Comparison of ENCODE assay signal across 15 cellular contexts in genomic region chr2:26609839-26610277, GRCh38. TPM values are rescaled to one million over a fixed set of nuclear protein-coding genes. Genes with fewer than 3 reads are reported as not detected.
DNase-seq lines count a peak whose midpoint lies in the region; ATAC-seq and TF ChIP-seq lines count a peak whose summit lies in the region.
"Had no signal": no experiment of that assay in that cellular context is flagged by ENCODE, and none has a peak within 500 bp of the region (broad histone marks: within the 10 kb centered on the region; RNA-seq: fewer than 3 reads in every experiment).

No MANE protein-coding gene starts in this region.

- H3K4me1 ChIP-seq in mesendoderm (ENCODE audit: control insufficient read depth, low read depth, low read length) (peaks cover 2% of the 10 kb centered on the region), tibial nerve (peaks cover 0 to 26% (median 2%) of the 10 kb centered on the region in 4 donors)

- peak overlapping the region; percentile 92 for H3K27ac ChIP-seq in VCaP
- H3K27ac ChIP-seq in mesendoderm (ENCODE audit: low read depth, low read length), result no peak overlapping the region
- H3K27ac ChIP-seq in tibial nerve, result no peak overlapping the region
- H3K27ac ChIP-seq: epithelial cell of prostate, SJCRH30 had no signal

- TF ChIP-seq EP300 in tibial nerve (IDR thresholded peaks at IDR 0.05), result no peak

- H3K27me3 ChIP-seq in mesendoderm (ENCODE audit: insufficient read depth, low read length, poor library complexity), result no peaks in the 10 kb centered on the region
- H3K27me3 ChIP-seq in tibial nerve, result no peaks in the 10 kb centered on the region

- no peaks in the 10 kb centered on the region for H3K9me3 Mint-ChIP-seq in activated naive CD4-positive, alpha-beta T cell treated with anti-CD3 and anti-CD28 coated beads, Interleukin-2, amount 10 ng/mL, durations not matched to agents 7 days and 5 days
- no peaks in the 10 kb centered on the region for H3K9me3 Mint-ChIP-seq in type B pancreatic cell
- H3K9me3 Mint-ChIP-seq: HFFc6; stimulated activated naive CD8-positive, alpha-beta T cell treated with anti-CD3 and anti-CD28 coated beads, Interleukin-15, Interleukin-2, amounts not matched to agents 100 ng/mL and 50 ng/mL, for 24 hours had no signal

- no peak overlapping the region for H4K5ac ChIP-seq in mesendoderm (ENCODE audit: low read length)

- no peaks in the 10 kb centered on the region for H3K79me1 ChIP-seq in mesendoderm (ENCODE audit: low read length)

- H3K36me3 ChIP-seq in mesendoderm (ENCODE audit: control insufficient read depth, insufficient read depth, low read length), result no peaks in the 10 kb centered on the region
- no peaks in the 10 kb centered on the region for H3K36me3 ChIP-seq in tibial nerve
- H3K36me3 ChIP-seq: SJCRH30 had no signal

- no peaks in the 10 kb centered on the region for H3K36me3 Mint-ChIP-seq in activated naive CD4-positive, alpha-beta T cell treated with anti-CD3 and anti-CD28 coated beads, Interleukin-2, amount 10 ng/mL, durations not matched to agents 7 days and 5 days
- no peaks in the 10 kb centered on the region for H3K36me3 Mint-ChIP-seq in type B pancreatic cell

- H3K56ac ChIP-seq in mesendoderm (ENCODE audit: low read length), result peak overlapping the region; percentile 3

- peaks cover 27% of the 10 kb centered on the region for H3K27me3 Mint-ChIP-seq in activated naive CD4-positive, alpha-beta T cell treated with anti-CD3 and anti-CD28 coated beads, Interleukin-2, amount 10 ng/mL, durations not matched to agents 7 days and 5 days
- no peaks in the 10 kb centered on the region for H3K27me3 Mint-ChIP-seq in type B pancreatic cell

- no peak overlapping the region for H2BK15ac ChIP-seq in mesendoderm (replicated peaks; ENCODE audit: low read depth)

- no peak for TF ChIP-seq CTCF in VCaP (conservative IDR thresholded peaks at IDR 0.05)
- no peak for TF ChIP-seq CTCF in type B pancreatic cell (conservative IDR thresholded peaks at IDR 0.05)
- no peak for TF ChIP-seq CTCF in tibial nerve (IDR thresholded peaks at IDR 0.05)

- CTCF ChIA-PET in activated naive CD4-positive, alpha-beta T cell treated with anti-CD3 and anti-CD28 coated beads, Interleukin-2, amount 10 ng/mL, durations not matched to agents 7 days and 5 days (lab: Charles Lee), result interaction anchor here (8.9 kb wide), 1 partner anchor 135 kb away, joined by 160 read pairs; no protein-coding TSS in a partner anchor

- H3K23ac ChIP-seq in mesendoderm (ENCODE audit: low read length), result no peak overlapping the region

- H3K79me2 ChIP-seq in mesendoderm (ENCODE audit: control insufficient read depth, insufficient read depth, low read length), result no peaks in the 10 kb centered on the region

- H3K4me3 Mint-ChIP-seq in activated naive CD4-positive, alpha-beta T cell treated with anti-CD3 and anti-CD28 coated beads, Interleukin-2, amount 10 ng/mL, durations not matched to agents 7 days and 5 days, result no peak overlapping the region
- no peak overlapping the region for H3K4me3 Mint-ChIP-seq in type B pancreatic cell
- H3K4me3 Mint-ChIP-seq: HFFc6; stimulated activated naive CD8-positive, alpha-beta T cell treated with anti-CD3 and anti-CD28 coated beads, Interleukin-15, Interleukin-2, amounts not matched to agents 100 ng/mL and 50 ng/mL, for 24 hours had no signal

- no peak overlapping the region for H2BK5ac ChIP-seq in mesendoderm (ENCODE audit: low read length)

- no peak for ATAC-seq in HG02571 (IDR thresholded peaks at IDR 0.05; ENCODE audit: unreplicated experiment)
- ATAC-seq: activated CD4-positive, CD25-positive, alpha-beta regulatory T cell treated with anti-CD3 and anti-CD28 coated beads, Interleukin-2, amount 50 U/mL, for 24 hours had no signal

- H2BK120ac ChIP-seq in mesendoderm (ENCODE audit: low read depth, low read length), result no peak overlapping the region

- H2AK5ac ChIP-seq in mesendoderm (ENCODE audit: low read length), result no peak overlapping the region

- H3K4ac ChIP-seq in mesendoderm (ENCODE audit: low read depth, low read length), result no peak overlapping the region

- TF ChIP-seq POLR2A in tibial nerve (IDR thresholded peaks at IDR 0.05), result no peak

- DNase-seq in activated naive CD4-positive, alpha-beta T cell treated with anti-CD3 and anti-CD28 coated beads, Interleukin-2, amount 10 ng/mL, durations not matched to agents 7 days and 5 days, result peak; percentile 45
- no peak for DNase-seq in activated naive CD4-positive, alpha-beta T cell treated with anti-CD3 and anti-CD28 coated beads, Interleukin-2, amount 50 U/mL, for 16 hours
- DNase-seq in mesendoderm (no peak), type B pancreatic cell (ENCODE audit: extremely low spot score, unreplicated experiment) (peak; percentile 54), tibial nerve (ENCODE audit: low spot score in 2 of 2) (no peak)
- DNase-seq in central memory CD4-positive, alpha-beta T cell, result no peak
- DNase-seq: HFFc6, NCI-H526 had no signal

- no peak overlapping the region for H4K8ac ChIP-seq in mesendoderm (ENCODE audit: low read depth, low read length)

- no peak overlapping the region for H3K4me2 ChIP-seq in mesendoderm (ENCODE audit: low read length)

- H3K4me1 Mint-ChIP-seq in activated naive CD4-positive, alpha-beta T cell treated with anti-CD3 and anti-CD28 coated beads, Interleukin-2, amount 10 ng/mL, durations not matched to agents 7 days and 5 days, result peaks cover 12% of the 10 kb centered on the region
- H3K4me1 Mint-ChIP-seq in type B pancreatic cell (ENCODE audit: unreplicated experiment), result peaks cover 68% of the 10 kb centered on the region

- H3K18ac ChIP-seq in mesendoderm (ENCODE audit: low read length), result no peak overlapping the region

- no CpG with 5 or more reads among the region's 10 CpGs for WGBS in mesendoderm (ENCODE audit: extremely low coverage, insufficient coverage, low lambda C conversion rate)
- WGBS in tibial nerve, 2 donors, result 52 to 65% methylated on average over 10 of the region's 10 CpGs

- no peaks in the 10 kb centered on the region for H3K9me3 ChIP-seq in tibial nerve
- H3K9me3 ChIP-seq: SJCRH30 had no signal

- peak overlapping the region; percentile 9 for H3K27ac Mint-ChIP-seq in activated naive CD4-positive, alpha-beta T cell treated with anti-CD3 and anti-CD28 coated beads, Interleukin-2, amount 10 ng/mL, durations not matched to agents 7 days and 5 days
- peak overlapping the region; percentile 8 for H3K27ac Mint-ChIP-seq in type B pancreatic cell
- H3K27ac Mint-ChIP-seq: HFFc6; stimulated activated naive CD8-positive, alpha-beta T cell treated with anti-CD3 and anti-CD28 coated beads, Interleukin-15, Interleukin-2, amounts not matched to agents 100 ng/mL and 50 ng/mL, for 24 hours had no signal

- H3K4me3 ChIP-seq in mesendoderm (ENCODE audit: low read length) (no peak overlapping the region), tibial nerve (no peak overlapping the region)
- H3K4me3 ChIP-seq: SJCRH30 had no signal

- H3K9ac ChIP-seq in mesendoderm (ENCODE audit: low read length), result no peak overlapping the region

RNA-seq across cellular contexts. Expression of gene CIB4, which starts 31.3 kb away (rescaled TPM):
- polyA plus RNA-seq in mesendoderm (2013, experiment 1 of 2), result 0.11 TPM
- polyA plus RNA-seq in mesendoderm (2013, experiment 2 of 2), result 0.11 TPM
- total RNA-seq in type B pancreatic cell (ENCODE audit: low replicate concordance), result not detected in 2 replicates
- total RNA-seq in tibial nerve, result not detected
- total RNA-seq: HFFc6, SJCRH30 had no signal
- polyA plus RNA-seq: BJ had no signal

Comparison
In these comparisons a context has a peak if more than half of its experiments do, and no peak if none do; other contexts are left out.
1. DNase-seq: peak in activated naive CD4-positive, alpha-beta T cell treated with anti-CD3 and anti-CD28 coated beads, Interleukin-2, amount 10 ng/mL, durations not matched to agents 7 days and 5 days (single experiment) and type B pancreatic cell (single experiment); none in activated naive CD4-positive, alpha-beta T cell treated with anti-CD3 and anti-CD28 coated beads, Interleukin-2, amount 50 U/mL, for 16 hours (single experiment), mesendoderm (single experiment), tibial nerve (0 of 2) and central memory CD4-positive, alpha-beta T cell (single experiment).